Comparison of ENCODE assay signal across 8 cellular contexts in the genomic region with DNA sequence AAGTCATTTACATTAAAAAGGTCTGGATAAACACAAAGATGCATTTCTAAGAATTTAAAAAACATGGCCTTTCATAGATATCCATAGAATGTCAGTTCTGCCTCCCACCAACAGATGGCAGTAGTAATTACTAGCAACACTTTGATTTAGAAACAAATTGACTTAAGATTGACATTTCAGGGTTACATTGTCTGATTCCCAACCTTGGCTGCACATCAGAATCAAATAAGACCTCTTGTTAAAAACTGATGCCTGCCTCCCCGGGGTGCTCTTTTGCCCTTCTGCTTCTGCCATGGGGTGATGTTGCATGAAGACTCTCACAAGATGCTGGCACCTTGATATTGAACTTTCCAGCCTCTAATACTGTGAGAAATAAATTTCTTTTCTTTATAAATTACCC.
DNase-seq lines count a peak whose midpoint lies in the region; ATAC-seq, FAIRE-seq and TF ChIP-seq lines count a peak whose summit lies in the region.

No MANE protein-coding gene starts in this region.

- POLR2A ChIA-PET in A549 (lab: Yijun Ruan, JAX) (no interaction called here), RWPE1 (lab: Yijun Ruan, JAX; ENCODE audit: low non-redundant PET) (no interaction called here)

- WGBS in A549 (ENCODE audit: missing lambda C conversion rate), result 4% methylated on average over 1 of the region's 1 CpG

- no peak for ATAC-seq in A549
- ATAC-seq in GM18502 (IDR thresholded peaks at IDR 0.05; ENCODE audit: poor library complexity, unreplicated experiment), result peak; percentile 68
- ATAC-seq in HG03439 (IDR thresholded peaks at IDR 0.05; ENCODE audit: unreplicated experiment), result no peak

- no peak for TF ChIP-seq POLR2A in A549 (IDR thresholded peaks at IDR 0.05; ENCODE audit: low read length)

- TF ChIP-seq CTCF in A549 (IDR thresholded peaks at IDR 0.05) (peak; percentile 1; the same call in 1 of the 3 replicates), RWPE1 (conservative IDR thresholded peaks at IDR 0.05; ENCODE audit: low read depth) (peak; percentile 72)

- H3K4me1 ChIP-seq in A549, result no peaks in the 10 kb centered on the region

- no peaks in the 10 kb centered on the region for H3K9me3 ChIP-seq in A549

- H3K4me3 ChIP-seq in A549, result no peak overlapping the region

- TF ChIP-seq EP300 in A549 (IDR thresholded peaks at IDR 0.05), result no peak

- peak; percentile 23 for FAIRE-seq in A549 (lab: Jason Lieb, UNC)

- no peak overlapping the region for H3K4me2 ChIP-seq in A549

- peak; percentile 5 to 12 for DNase-seq in A549 (ENCODE audit: low read depth in 1 of 2, low spot score in 1 of 2)
- peak; percentile 26 for DNase-seq in RWPE1 (ENCODE audit: low spot score)
- DNase-seq in glomerular visceral epithelial cell (ENCODE audit: extremely low spot score), result peak; percentile 42
- DNase-seq in AG08395 (ENCODE audit: low spot score), result no peak
- DNase-seq in activated effector memory CD4-positive, alpha-beta T cell treated with Interleukin-2 at 50 U/mL for 16 hours, result no peak
- no peak for DNase-seq in HCEC 1CT

- CTCF ChIA-PET in A549 (lab: Yijun Ruan, JAX) (no interaction called here), RWPE1 (lab: Yijun Ruan, JAX) (interaction anchor here (0.5 kb wide), 1 partner anchor 110 kb away, joined by 3 read pairs; no protein-coding TSS in a partner anchor)

- H3K27ac ChIP-seq in A549 (no peak overlapping the region), RWPE1 (no peak overlapping the region)

- TF ChIP-seq RAD21 in A549 (conservative IDR thresholded peaks at IDR 0.05 in 1 of 2, IDR thresholded peaks at IDR 0.05 in 1 of 2), result no peak; a peak in 1 of 5 replicates

TF ChIP-seq in A549, 52 proteins besides CTCF, POLR2A, EP300 and RAD21:
- TF ChIP-seq EHF (CRISPR knock-in tag; IDR thresholded peaks at IDR 0.05) (no peak), CEBPB (IDR thresholded peaks at IDR 0.05) (no peak), MAFK (IDR thresholded peaks at IDR 0.05; ENCODE audit: partially characterized antibody) (no peak), MAZ (IDR thresholded peaks at IDR 0.05; ENCODE audit: borderline replicate concordance, low read depth, low read length) (no peak), FOXS1 (CRISPR knock-in tag; IDR thresholded peaks at IDR 0.05) (no peak), HEYL (CRISPR knock-in tag; IDR thresholded peaks at IDR 0.05) (no peak), ZSCAN20 (CRISPR knock-in tag; IDR thresholded peaks at IDR 0.05) (no peak), FOSL2 (IDR thresholded peaks at IDR 0.05) (no peak), FOSL2 (CRISPR knock-in tag; IDR thresholded peaks at IDR 0.05) (no peak), KDM5A (IDR thresholded peaks at IDR 0.05) (no peak), MYC (IDR thresholded peaks at IDR 0.05; ENCODE audit: borderline replicate concordance, low read length) (no peak), FOSB (CRISPR knock-in tag; IDR thresholded peaks at IDR 0.05) (no peak), CBX2 (IDR thresholded peaks at IDR 0.05; ENCODE audit: borderline replicate concordance, low read depth) (no peak)
- TF ChIP-seq, protein P1, sequence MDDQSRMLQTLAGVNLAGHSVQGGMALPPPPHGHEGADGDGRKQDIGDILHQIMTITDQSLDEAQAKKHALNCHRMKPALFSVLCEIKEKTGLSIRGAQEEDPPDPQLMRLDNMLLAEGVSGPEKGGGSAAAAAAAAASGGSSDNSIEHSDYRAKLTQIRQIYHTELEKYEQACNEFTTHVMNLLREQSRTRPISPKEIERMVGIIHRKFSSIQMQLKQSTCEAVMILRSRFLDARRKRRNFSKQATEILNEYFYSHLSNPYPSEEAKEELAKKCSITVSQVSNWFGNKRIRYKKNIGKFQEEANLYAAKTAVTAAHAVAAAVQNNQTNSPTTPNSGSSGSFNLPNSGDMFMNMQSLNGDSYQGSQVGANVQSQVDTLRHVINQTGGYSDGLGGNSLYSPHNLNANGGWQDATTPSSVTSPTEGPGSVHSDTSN (IDR thresholded peaks at IDR 0.05), result no peak

Comparison
In these comparisons a context has a peak if more than half of its experiments do, and no peak if none do; other contexts are left out.
1. DNase-seq: peak in A549 (2 of 2), RWPE1 (single experiment) and glomerular visceral epithelial cell (single experiment); none in AG08395 (single experiment), activated effector memory CD4-positive, alpha-beta T cell treated with Interleukin-2 at 50 U/mL for 16 hours (single experiment) and HCEC 1CT (single experiment).